In genomic region chr6:144095134-144096002, GRCh38 we compare ENCODE assay signal across 8 cellular contexts. TPM values are rescaled to one million over a fixed set of nuclear protein-coding genes. Genes with fewer than 3 reads are reported as not detected.
DNase-seq lines count a peak whose midpoint lies in the region; ATAC-seq and TF ChIP-seq lines count a peak whose summit lies in the region.

SF3B5 (minus strand) TSS chr6:144095573; CDS start chr6:144095497, 76 bp downstream.

- H3K4me1 Mint-ChIP-seq in activated T-helper 2 cell treated with anti-CD3 and anti-CD28 coated beads, Interferon-gamma antibody, Interleukin-2, Interleukin-4, amounts not matched to agents 10 μg/mL and 5 μg/mL and 100 μg/mL, durations not matched to agents 14 hours and 24 hours and 36 hours (ENCODE audit: low read depth): peaks cover 21% of the 10 kb centered on the region
- H3K4me1 Mint-ChIP-seq in naive thymus-derived CD4-positive, alpha-beta T cell: peaks cover 15 to 38% (median 32%) of the 10 kb centered on the region in 7 donors
- H3K4me1 Mint-ChIP-seq in stimulated activated naive B cell treated with anti-CD40 and anti-IgM and Interleukin-4, amounts not matched to agents 10 μg/mL and 1 μg/mL and 100 μg/mL, for 72 hours: peaks cover 13 to 23% of the 10 kb centered on the region in 2 donors

- H3K4me1 ChIP-seq in RWPE2 (ENCODE audit: insufficient read depth, poor library complexity, severe bottlenecking): peaks cover 14% of the 10 kb centered on the region
- peaks cover 4% of the 10 kb centered on the region for H3K4me1 ChIP-seq in fibroblast of lung (ENCODE audit: control insufficient read depth, extremely low read depth, insufficient read depth, low read length)
- peaks cover 13 to 14% of the 10 kb centered on the region in 2 donors for H3K4me1 ChIP-seq in naive thymus-derived CD4-positive, alpha-beta T cell (ENCODE audit: control insufficient read depth in 2 of 2, insufficient read depth in 2 of 2, low read length in 2 of 2)

- no peaks in the 10 kb centered on the region for H4K20me1 ChIP-seq in fibroblast of lung (ENCODE audit: control insufficient read depth, extremely low read depth, insufficient read depth, low read length)

- H3K27ac ChIP-seq in RWPE2 (ENCODE audit: poor library complexity, severe bottlenecking) (peak within 1 kb of the TSS; percentile 30), fibroblast of lung (ENCODE audit: insufficient read depth, low read length) (peak within 1 kb of the TSS; percentile 97)
- peak within 1 kb of the TSS; percentile 92 for H3K27ac ChIP-seq in naive thymus-derived CD4-positive, alpha-beta T cell (ENCODE audit: low read depth, low read length)

- H3K9me3 ChIP-seq in RWPE2 (ENCODE audit: severe bottlenecking): no peaks in the 10 kb centered on the region
- H3K9me3 ChIP-seq in fibroblast of lung (ENCODE audit: control insufficient read depth, insufficient read depth, low read depth, low read length): no peaks in the 10 kb centered on the region
- H3K9me3 ChIP-seq in naive thymus-derived CD4-positive, alpha-beta T cell (ENCODE audit: control insufficient read depth in 2 of 3, low read length in 3 of 3): no peaks in the 10 kb centered on the region

- peak within 1 kb of the TSS; percentile 90 for H3K9ac ChIP-seq in fibroblast of lung (ENCODE audit: insufficient read depth, low read length)

- H3K79me2 ChIP-seq in fibroblast of lung (ENCODE audit: control insufficient read depth, insufficient read depth, low read length): peaks cover 19% of the 10 kb centered on the region

- no peaks in the 10 kb centered on the region for H3K9me3 Mint-ChIP-seq in activated T-helper 2 cell treated with anti-CD3 and anti-CD28 coated beads, Interferon-gamma antibody, Interleukin-2, Interleukin-4, amounts not matched to agents 10 μg/mL and 5 μg/mL and 100 μg/mL, durations not matched to agents 14 hours and 24 hours and 36 hours
- H3K9me3 Mint-ChIP-seq in naive thymus-derived CD4-positive, alpha-beta T cell: peaks cover 0 to 5% (median 0%) of the 10 kb centered on the region in 11 donors
- peaks cover 0 to 3% of the 10 kb centered on the region in 2 donors for H3K9me3 Mint-ChIP-seq in stimulated activated naive B cell treated with anti-CD40 and anti-IgM and Interleukin-4, amounts not matched to agents 10 μg/mL and 1 μg/mL and 100 μg/mL, for 72 hours

- peak within 1 kb of the TSS; percentile 93 for H3K4me3 Mint-ChIP-seq in activated T-helper 2 cell treated with anti-CD3 and anti-CD28 coated beads, Interferon-gamma antibody, Interleukin-2, Interleukin-4, amounts not matched to agents 10 μg/mL and 5 μg/mL and 100 μg/mL, durations not matched to agents 14 hours and 24 hours and 36 hours (ENCODE audit: low read depth)
- H3K4me3 Mint-ChIP-seq in naive thymus-derived CD4-positive, alpha-beta T cell: peak within 1 kb of the TSS; percentile 93 to 100 (median 98)
- peak within 1 kb of the TSS; percentile 92 to 95 for H3K4me3 Mint-ChIP-seq in stimulated activated naive B cell treated with anti-CD40 and anti-IgM and Interleukin-4, amounts not matched to agents 10 μg/mL and 1 μg/mL and 100 μg/mL, for 72 hours

- no peaks in the 10 kb centered on the region for H3K27me3 Mint-ChIP-seq in activated T-helper 2 cell treated with anti-CD3 and anti-CD28 coated beads, Interferon-gamma antibody, Interleukin-2, Interleukin-4, amounts not matched to agents 10 μg/mL and 5 μg/mL and 100 μg/mL, durations not matched to agents 14 hours and 24 hours and 36 hours (ENCODE audit: low read depth)
- peaks cover 0 to 10% (median 0%) of the 10 kb centered on the region in 5 donors for H3K27me3 Mint-ChIP-seq in naive thymus-derived CD4-positive, alpha-beta T cell
- no peaks in the 10 kb centered on the region for H3K27me3 Mint-ChIP-seq in stimulated activated naive B cell treated with anti-CD40 and anti-IgM and Interleukin-4, amounts not matched to agents 10 μg/mL and 1 μg/mL and 100 μg/mL, for 72 hours

- H3K4me2 ChIP-seq in fibroblast of lung (ENCODE audit: extremely low read depth, insufficient read depth, low read length): peak within 1 kb of the TSS; percentile 98

- DNase-seq in EH (ENCODE audit: low read depth) (peak; percentile 100), H4 (ENCODE audit: low spot score) (peak; percentile 99), LoVo (ENCODE audit: low spot score) (peak; percentile 99), RWPE2 (ENCODE audit: low spot score) (peak; percentile 98), fibroblast of lung (ENCODE audit: low read depth in 2 of 2) (peak; percentile 100)
- peak; percentile 97 for DNase-seq in activated T-helper 2 cell treated with anti-CD3 and anti-CD28 coated beads, Interferon-gamma antibody, Interleukin-2, Interleukin-4, amounts not matched to agents 10 μg/mL and 5 μg/mL and 100 μg/mL, durations not matched to agents 14 hours and 24 hours and 36 hours (ENCODE audit: low spot score)
- peak; percentile 86 to 99 (median 97) for DNase-seq in naive thymus-derived CD4-positive, alpha-beta T cell
- peak; percentile 96 for DNase-seq in stimulated activated naive B cell treated with anti-CD40 and anti-IgM and Interleukin-4, amounts not matched to agents 10 μg/mL and 1 μg/mL and 100 μg/mL, for 72 hours

- CTCF ChIA-PET in naive thymus-derived CD4-positive, alpha-beta T cell (lab: Charles Lee): no interaction called here

- H3K36me3 ChIP-seq in RWPE2 (ENCODE audit: low read depth): peaks cover 10% of the 10 kb centered on the region; the same call in 1 of the 2 replicates
- no peaks in the 10 kb centered on the region for H3K36me3 ChIP-seq in fibroblast of lung (ENCODE audit: control insufficient read depth, insufficient read depth, low read length)
- H3K36me3 ChIP-seq in naive thymus-derived CD4-positive, alpha-beta T cell (ENCODE audit: control insufficient read depth in 2 of 3, insufficient read depth in 3 of 3, low read length in 3 of 3): peaks cover 0 to 5% (median 0%) of the 10 kb centered on the region in 3 experiments

- intact Hi-C loops in activated T-helper 2 cell treated with anti-CD3 and anti-CD28 coated beads, Interferon-gamma antibody, Interleukin-2, Interleukin-4, amounts not matched to agents 10 μg/mL and 5 μg/mL and 100 μg/mL, durations not matched to agents 14 hours and 24 hours and 36 hours (cut with micrococcal nuclease): loop anchor here (1.0 to 10.0 kb wide), 13 partner anchors 31 to 1951 kb away; partner anchors contain the start of genes ADAT2, LTV1, NMBR and PEX3
- intact Hi-C loops in naive thymus-derived CD4-positive, alpha-beta T cell (cut with micrococcal nuclease): loop anchor here (1.0 to 2.0 kb wide), 23 partner anchors 31 to 1948 kb away; partner anchors contain the start of genes ADAT2 (in 2 of the 2), LTV1 (in 2 of the 2), PEX3 (in 2 of the 2) and AIG1 (in 1 of the 2)

- H3K4me3 ChIP-seq in RWPE2 (ENCODE audit: severe bottlenecking): peak within 1 kb of the TSS; percentile 58
- peak within 1 kb of the TSS; percentile 92 to 100 (median 96) for H3K4me3 ChIP-seq in fibroblast of lung (replicated peaks in 1 of 4; ENCODE audit: control extremely low read depth in 1 of 4, insufficient read depth in 1 of 4, low read depth in 3 of 4, low read length in 4 of 4)
- peak within 1 kb of the TSS; percentile 98 for H3K4me3 ChIP-seq in naive thymus-derived CD4-positive, alpha-beta T cell (ENCODE audit: low read length)

- ATAC-seq in RWPE2 (ENCODE audit: low read depth): peak; percentile 95
- ATAC-seq in naive thymus-derived CD4-positive, alpha-beta T cell: peak; percentile 98
- ATAC-seq in stimulated activated naive B cell treated with anti-CD40 and anti-IgM and Interleukin-4, amounts not matched to agents 10 μg/mL and 1 μg/mL and 100 μg/mL, for 72 hours (replicated peaks): peak; percentile 95 to 96

- POLR2A ChIA-PET in naive thymus-derived CD4-positive, alpha-beta T cell (lab: Charles Lee): interaction anchor here (0.5 to 2.4 kb wide), 11 partner anchors 10 to 645 kb away, joined by 3 to 17 read pairs (median 4); partner anchors contain the start of genes ADAT2 and LTV1

- peak within 1 kb of the TSS; percentile 92 for H3K27ac Mint-ChIP-seq in activated T-helper 2 cell treated with anti-CD3 and anti-CD28 coated beads, Interferon-gamma antibody, Interleukin-2, Interleukin-4, amounts not matched to agents 10 μg/mL and 5 μg/mL and 100 μg/mL, durations not matched to agents 14 hours and 24 hours and 36 hours
- peak within 1 kb of the TSS; percentile 96 to 100 (median 98) for H3K27ac Mint-ChIP-seq in naive thymus-derived CD4-positive, alpha-beta T cell
- peak within 1 kb of the TSS; percentile 98 for H3K27ac Mint-ChIP-seq in stimulated activated naive B cell treated with anti-CD40 and anti-IgM and Interleukin-4, amounts not matched to agents 10 μg/mL and 1 μg/mL and 100 μg/mL, for 72 hours

- H3K27me3 ChIP-seq in RWPE2 (ENCODE audit: insufficient read depth, poor library complexity, severe bottlenecking) (no peaks in the 10 kb centered on the region), fibroblast of lung (ENCODE audit: control insufficient read depth, insufficient read depth, low read length) (no peaks in the 10 kb centered on the region)
- no peaks in the 10 kb centered on the region for H3K27me3 ChIP-seq in naive thymus-derived CD4-positive, alpha-beta T cell (ENCODE audit: control insufficient read depth in 2 of 2, insufficient read depth in 2 of 2, low read length in 2 of 2)

- peaks cover 13% of the 10 kb centered on the region for H3K36me3 Mint-ChIP-seq in activated T-helper 2 cell treated with anti-CD3 and anti-CD28 coated beads, Interferon-gamma antibody, Interleukin-2, Interleukin-4, amounts not matched to agents 10 μg/mL and 5 μg/mL and 100 μg/mL, durations not matched to agents 14 hours and 24 hours and 36 hours (ENCODE audit: low read depth)
- H3K36me3 Mint-ChIP-seq in naive thymus-derived CD4-positive, alpha-beta T cell: peaks cover 0 to 8% (median under 1%) of the 10 kb centered on the region in 5 donors
- peaks cover 5 to 12% of the 10 kb centered on the region in 2 donors for H3K36me3 Mint-ChIP-seq in stimulated activated naive B cell treated with anti-CD40 and anti-IgM and Interleukin-4, amounts not matched to agents 10 μg/mL and 1 μg/mL and 100 μg/mL, for 72 hours

- TF ChIP-seq CTCF in RWPE2 (IDR thresholded peaks at IDR 0.05; ENCODE audit: poor library complexity, severe bottlenecking): no peak
- no peak for TF ChIP-seq CTCF in fibroblast of lung (conservative IDR thresholded peaks at IDR 0.05 in 1 of 2, IDR thresholded peaks at IDR 0.05 in 1 of 2; ENCODE audit: low read depth in 1 of 2, low read length in 2 of 2)

- peak within 1 kb of the TSS; percentile 100 for H2AFZ ChIP-seq in fibroblast of lung (ENCODE audit: low read length)

RNA-seq across cellular contexts. Expression of gene SF3B5, which starts in this region (rescaled TPM):
- total RNA-seq in H4 (2014; rRNA removed; shearing (Covaris generic)): 108 and 155 TPM in 2 replicates
- total RNA-seq in activated T-helper 2 cell treated with anti-CD3 and anti-CD28 coated beads, Interferon-gamma antibody, Interleukin-2, Interleukin-4, amounts not matched to agents 10 μg/mL and 5 μg/mL and 100 μg/mL, durations not matched to agents 14 hours and 24 hours and 36 hours: 207 and 208 TPM in 2 replicates
- 75.1 and 84.7 TPM in 2 replicates for total RNA-seq in fibroblast of lung
- polyA plus RNA-seq in fibroblast of lung: 148 and 205 TPM in 2 replicates
- 176 and 246 TPM in 2 replicates for polyA plus RNA-seq in fibroblast of lung (2012)
- 264 and 270 TPM in 2 replicates for polyA minus RNA-seq in fibroblast of lung (ENCODE audit: low replicate concordance)
- 100 to 1,000 TPM in 3 of 5 experiments, 10 to 100 TPM in 2; 89.2 to 155 (median 122) TPM for total RNA-seq in naive thymus-derived CD4-positive, alpha-beta T cell
- polyA plus RNA-seq in naive thymus-derived CD4-positive, alpha-beta T cell: 100 to 1,000 TPM; 346 to 444 TPM

Comparison
In these comparisons a context has a peak if more than half of its experiments do, and no peak if none do; other contexts are left out.
1. Peak in every context shown above with its lines: DNase-seq, ATAC-seq, H3K4me3 ChIP-seq and H3K27ac ChIP-seq.
2. H3K27ac ChIP-seq: peak in every context shown above with its lines; median percentile 97 in fibroblast of lung; 92 in naive thymus-derived CD4-positive, alpha-beta T cell; 30 in RWPE2.